1 cellular context compared by ENCODE assay signal in genomic region chr6:42429042-42429574, GRCh38.
TF ChIP-seq lines count a peak whose summit lies in the region.

No MANE protein-coding gene starts in this region.

TF ChIP-seq in HEK293T, 16 proteins besides CTCF, POLR2A, EP300 and RAD21 (continued from another document):
- no peak for TF ChIP-seq ARNT (IDR thresholded peaks at IDR 0.05)
- no peak for TF ChIP-seq ZNF384 (IDR thresholded peaks at IDR 0.05)
TF ChIP-seq in HEK293T: peak in this region for 0.
